ENCODE assay signal across 8 cellular contexts in genomic region chr12:12008931-12009611, GRCh38.
DNase-seq lines count a peak whose midpoint lies in the region; ATAC-seq, FAIRE-seq and TF ChIP-seq lines count a peak whose summit lies in the region.

No MANE protein-coding gene starts in this region.

- peaks cover 19% of the 10 kb centered on the region for H3K27me3 Mint-ChIP-seq in T-helper 2 cell treated with Interferon-gamma antibody and Interleukin-4, amounts not matched to agents 5 μg/mL and 100 μg/mL, for 36 hours (ENCODE audit: low read depth)
- H3K27me3 Mint-ChIP-seq in Caco-2 (ENCODE audit: insufficient read depth, unreplicated experiment): no peaks in the 10 kb centered on the region

- POLR2A ChIA-PET in Caco-2 (lab: Charles Lee): no interaction called here

- H2BK120ac ChIP-seq in trophoblast cell (ENCODE audit: insufficient read depth, low read length, poor library complexity): no peak overlapping the region

- peak; percentile 27 for ATAC-seq in HG02852 (IDR thresholded peaks at IDR 0.05; ENCODE audit: unreplicated experiment)

- H2AK5ac ChIP-seq in trophoblast cell (ENCODE audit: low read length): no peak overlapping the region

- WGBS in trophoblast cell (ENCODE audit: extremely low coverage, insufficient coverage, insufficient read length): no CpG with 5 or more reads among the region's 13 CpGs

- no peak overlapping the region for H3K18ac ChIP-seq in trophoblast cell (ENCODE audit: low read length)

- H3K4me3 ChIP-seq in choroid plexus epithelial cell (ENCODE audit: low read depth, low read length) (no peak overlapping the region), trophoblast cell (ENCODE audit: low read depth, low read length) (no peak overlapping the region), Caco-2 (ENCODE audit: low read depth, low read length) (no peak overlapping the region)

- no peak overlapping the region for H3K4ac ChIP-seq in trophoblast cell (ENCODE audit: low read depth, low read length)

- H3K9me3 ChIP-seq in trophoblast cell (ENCODE audit: insufficient read depth, low read depth, low read length): no peaks in the 10 kb centered on the region
- H3K9me3 ChIP-seq in Caco-2: no peaks in the 10 kb centered on the region

- no peaks in the 10 kb centered on the region for H3K79me2 ChIP-seq in trophoblast cell (ENCODE audit: control insufficient read depth, insufficient read depth, low read length, poor library complexity)

- intact Hi-C loops in Caco-2 (cut with micrococcal nuclease; ENCODE audit: unreplicated experiment): no loop called here

- no peak overlapping the region for H3K9ac ChIP-seq in trophoblast cell (ENCODE audit: low read length)

- H2AFZ ChIP-seq in trophoblast cell (ENCODE audit: insufficient read depth, low read length, poor library complexity): no peak overlapping the region

- no peak for DNase-seq in GM18507 (ENCODE audit: extremely low spot score, insufficient read length, low read depth)
- peak; percentile 67 to 91 (median 81) for DNase-seq in NCI-H1417 (lab: John Stamatoyannopoulos, UW)
- DNase-seq in T-helper 2 cell treated with Interferon-gamma antibody and Interleukin-4, amounts not matched to agents 5 μg/mL and 100 μg/mL, for 36 hours (ENCODE audit: low spot score): peak; percentile 77
- DNase-seq in choroid plexus epithelial cell (ENCODE audit: low read depth): peak; percentile 59
- DNase-seq in trophoblast cell: peak; percentile 13 to 48
- DNase-seq in Caco-2: no peak
- DNase-seq in GM12892 (ENCODE audit: insufficient read length): no peak

- H3K27ac Mint-ChIP-seq in T-helper 2 cell treated with Interferon-gamma antibody and Interleukin-4, amounts not matched to agents 5 μg/mL and 100 μg/mL, for 36 hours: peak overlapping the region; percentile 91
- no peak overlapping the region for H3K27ac Mint-ChIP-seq in Caco-2 (ENCODE audit: unreplicated experiment)

- peaks cover 68% of the 10 kb centered on the region for H3K4me1 Mint-ChIP-seq in T-helper 2 cell treated with Interferon-gamma antibody and Interleukin-4, amounts not matched to agents 5 μg/mL and 100 μg/mL, for 36 hours (ENCODE audit: low read depth)
- H3K4me1 Mint-ChIP-seq in Caco-2 (ENCODE audit: low read depth, unreplicated experiment): no peaks in the 10 kb centered on the region

- H4K8ac ChIP-seq in trophoblast cell (ENCODE audit: low read depth, low read length): no peak overlapping the region

- H3K36me3 Mint-ChIP-seq in T-helper 2 cell treated with Interferon-gamma antibody and Interleukin-4, amounts not matched to agents 5 μg/mL and 100 μg/mL, for 36 hours (ENCODE audit: low read depth): peaks cover 8% of the 10 kb centered on the region
- peaks cover 5% of the 10 kb centered on the region for H3K36me3 Mint-ChIP-seq in Caco-2 (ENCODE audit: insufficient read depth, unreplicated experiment)

- BruUV-seq in Caco-2 (replicated peaks; lab: Mats Ljungman, UMichigan): no TSS peak

- H3K27ac ChIP-seq in trophoblast cell (ENCODE audit: low read depth, low read length): no peak overlapping the region

- H3K9me3 Mint-ChIP-seq in T-helper 2 cell treated with Interferon-gamma antibody and Interleukin-4, amounts not matched to agents 5 μg/mL and 100 μg/mL, for 36 hours: no peaks in the 10 kb centered on the region
- H3K9me3 Mint-ChIP-seq in Caco-2 (ENCODE audit: unreplicated experiment): peaks cover 10% of the 10 kb centered on the region

- no peak for TF ChIP-seq POLR2A in GM12892 (IDR thresholded peaks at IDR 0.05; ENCODE audit: low read depth, low read length)

- FAIRE-seq in GM18507 (lab: Jason Lieb, UNC) (peak; percentile 94), GM12892 (lab: Jason Lieb, UNC) (no peak)

- H3K36me3 ChIP-seq in trophoblast cell (ENCODE audit: control insufficient read depth in 1 of 2, insufficient read depth in 2 of 2, low read length in 2 of 2) (no peaks in the 10 kb centered on the region), Caco-2 (ENCODE audit: control insufficient read depth, insufficient read depth, low read length) (no peaks in the 10 kb centered on the region)

- no peak overlapping the region for H3K23ac ChIP-seq in trophoblast cell (ENCODE audit: low read length)

- peak; percentile 47 for TF ChIP-seq CTCF in choroid plexus epithelial cell (conservative IDR thresholded peaks at IDR 0.05; ENCODE audit: low read depth, low read length)
- no peak for TF ChIP-seq CTCF in Caco-2 (IDR thresholded peaks at IDR 0.05; ENCODE audit: insufficient read depth in 1 of 2, low read depth in 1 of 2, low read length in 1 of 2, severe bottlenecking in 1 of 2, unreplicated experiment in 1 of 2)

- H3K79me1 ChIP-seq in trophoblast cell (ENCODE audit: low read length): peaks cover 18% of the 10 kb centered on the region

- H4K91ac ChIP-seq in trophoblast cell (ENCODE audit: low read depth, low read length): no peak overlapping the region

- H2BK5ac ChIP-seq in trophoblast cell (ENCODE audit: low read depth, low read length, poor library complexity): no peak overlapping the region

- no peak overlapping the region for H2BK12ac ChIP-seq in trophoblast cell (ENCODE audit: low read length)

- CTCF ChIA-PET in Caco-2 (lab: Charles Lee): interaction anchor here (0.5 kb wide), 1 partner anchor 838 kb away, joined by 4 read pairs; no protein-coding TSS in a partner anchor

- no peak overlapping the region for H3K4me2 ChIP-seq in trophoblast cell (ENCODE audit: low read length)

- H3K4me1 ChIP-seq in trophoblast cell (ENCODE audit: control insufficient read depth in 1 of 2, insufficient read depth in 2 of 2, low read length in 2 of 2): peaks cover 19 to 35% of the 10 kb centered on the region in 2 experiments
- H3K4me1 ChIP-seq in Caco-2: no peaks in the 10 kb centered on the region

- H3K27me3 ChIP-seq in trophoblast cell (ENCODE audit: insufficient read depth, low read length) (no peaks in the 10 kb centered on the region), Caco-2 (replicated peaks; ENCODE audit: control insufficient read depth, insufficient read depth, low read length) (no peaks in the 10 kb centered on the region)

- peak overlapping the region; percentile 81 for H3K4me3 Mint-ChIP-seq in T-helper 2 cell treated with Interferon-gamma antibody and Interleukin-4, amounts not matched to agents 5 μg/mL and 100 μg/mL, for 36 hours
- H3K4me3 Mint-ChIP-seq in Caco-2 (ENCODE audit: unreplicated experiment): no peak overlapping the region

- H4K12ac ChIP-seq in trophoblast cell (ENCODE audit: low read depth, low read length): no peak overlapping the region

- H3K14ac ChIP-seq in trophoblast cell (ENCODE audit: low read length): no peak overlapping the region

Comparison
In these comparisons a context has a peak if more than half of its experiments do, and no peak if none do; other contexts are left out.
1. DNase-seq: peak in NCI-H1417 (3 of 3), T-helper 2 cell treated with Interferon-gamma antibody and Interleukin-4, amounts not matched to agents 5 μg/mL and 100 μg/mL, for 36 hours (single experiment), choroid plexus epithelial cell (single experiment) and trophoblast cell (2 of 2); none in GM18507 (single experiment), Caco-2 (0 of 2) and GM12892 (single experiment).